ENCODE assay signal across 16 cellular contexts in the genomic region with DNA sequence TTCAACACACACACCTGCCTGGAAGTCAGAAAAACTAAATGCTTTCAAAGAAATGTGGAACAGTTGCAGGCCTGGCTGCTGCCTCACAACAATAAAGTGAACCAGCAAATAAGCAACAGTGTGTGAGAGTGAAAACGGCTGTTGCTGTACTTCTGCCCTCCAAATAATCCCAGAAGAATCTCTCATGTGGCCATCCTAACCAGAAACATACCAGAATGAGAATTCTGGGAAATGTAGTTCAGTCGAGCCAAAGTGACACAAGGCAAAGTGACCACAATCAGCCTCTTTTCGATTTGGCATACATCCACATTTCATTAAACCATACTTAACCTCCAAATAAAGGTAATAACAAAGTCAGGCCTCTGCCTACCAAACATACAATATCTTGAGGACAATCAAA.
A peak's percentile ranks its signal among the peaks of the same experiment; 100 is the strongest.
DNase-seq lines count a peak whose midpoint lies in the region; ATAC-seq and TF ChIP-seq lines count a peak whose summit lies in the region.
"Had no signal": no experiment of that assay in that cellular context is flagged by ENCODE, and none has a peak within 500 bp of the region (broad histone marks: within the 10 kb centered on the region; RNA-seq: fewer than 3 reads in every experiment).

No MANE protein-coding gene starts in this region.

- H3F3A ChIP-seq in smooth muscle cell (ENCODE audit: low read depth): no peaks in the 10 kb centered on the region

- 54% methylated on average over 3 of the region's 3 CpGs for WGBS in right cardiac atrium
- 62% methylated on average over 3 of the region's 3 CpGs for WGBS in smooth muscle cell (ENCODE audit: low lambda C conversion rate)

- peak; percentile 65 for ATAC-seq in Right ventricle myocardium inferior
- no peak for ATAC-seq in right cardiac atrium
- no peak for ATAC-seq in HG02798 (IDR thresholded peaks at IDR 0.05; ENCODE audit: poor library complexity, unreplicated experiment)
- no peak for ATAC-seq in GM18502 (IDR thresholded peaks at IDR 0.05; ENCODE audit: poor library complexity, unreplicated experiment)
- ATAC-seq: activated CD4-positive, alpha-beta T cell treated with anti-CD3 and anti-CD28 coated beads for 36 hours; left lobe of liver; stimulated activated naive B cell treated with anti-CD40 and anti-IgM and Interleukin-4, amounts not matched to agents 10 μg/mL and 1 μg/mL and 100 μg/mL, for 72 hours had no signal

- intact Hi-C loops in Right ventricle myocardium inferior (cut with DNase I): loop anchor here (5.0 to 10.0 kb wide), 3 partner anchors 460 to 877 kb away; no protein-coding TSS in a partner anchor
- intact Hi-C loops in right cardiac atrium (cut with DNase I): loop anchor here (5.0 to 10.0 kb wide), 5 partner anchors 137 to 835 kb away; no protein-coding TSS in a partner anchor

- H3K4me2 ChIP-seq in smooth muscle cell: peak overlapping the region; percentile 40

- H3K4me3 ChIP-seq in right cardiac atrium (ENCODE audit: low read length): no peak overlapping the region
- H3K4me3 ChIP-seq in foreskin fibroblast (ENCODE audit: low read depth in 1 of 2, low read length in 2 of 2): no peak overlapping the region
- H3K4me3 ChIP-seq in smooth muscle cell: no peak overlapping the region
- H3K4me3 ChIP-seq: heart left ventricle, sigmoid colon had no signal

- TF ChIP-seq CTCF in foreskin fibroblast (IDR thresholded peaks at IDR 0.05; ENCODE audit: low read depth, low read length) (no peak), smooth muscle cell (IDR thresholded peaks at IDR 0.05; ENCODE audit: borderline replicate concordance, insufficient read depth, poor library complexity, severe bottlenecking) (no peak)

- H3K4me1 ChIP-seq in right cardiac atrium (ENCODE audit: control insufficient read depth, insufficient read depth, low read length): no peaks in the 10 kb centered on the region
- H3K4me1 ChIP-seq in smooth muscle cell (ENCODE audit: low read depth): no peaks in the 10 kb centered on the region
- H3K4me1 ChIP-seq: sigmoid colon had no signal

- H3K9me3 ChIP-seq in right cardiac atrium (ENCODE audit: control insufficient read depth, low read length) (no peaks in the 10 kb centered on the region), smooth muscle cell (replicated peaks; ENCODE audit: low read depth) (no peaks in the 10 kb centered on the region)
- H3K9me3 ChIP-seq: heart left ventricle, sigmoid colon had no signal

- no peaks in the 10 kb centered on the region for H3K27me3 ChIP-seq in right cardiac atrium (ENCODE audit: control insufficient read depth, insufficient read depth)
- H3K27me3 ChIP-seq in smooth muscle cell (ENCODE audit: low read depth): no peaks in the 10 kb centered on the region
- H3K27me3 ChIP-seq: heart left ventricle, sigmoid colon had no signal

- no peak for DNase-seq in Right ventricle myocardium inferior (ENCODE audit: missing footprints)
- no peak for DNase-seq in right cardiac atrium
- peak; percentile 2 for DNase-seq in SW480 (ENCODE audit: low spot score)
- DNase-seq in foreskin fibroblast: peak; percentile 70 to 84
- no peak for DNase-seq in smooth muscle cell (lab: John Stamatoyannopoulos, UW; ENCODE audit: unreplicated experiment)
- no peak for DNase-seq in NCI-H774 (lab: John Stamatoyannopoulos, UW)
- DNase-seq: activated CD4-positive, alpha-beta T cell treated with anti-CD3 and anti-CD28 coated beads for 36 hours; heart left ventricle; NCI-H524; nephron progenitor cell; RPMI8226; sigmoid colon; stimulated activated naive B cell treated with anti-CD40 and anti-IgM and Interleukin-4, amounts not matched to agents 10 μg/mL and 1 μg/mL and 100 μg/mL, for 72 hours had no signal

- H2AFZ ChIP-seq in smooth muscle cell (ENCODE audit: low read depth): peak overlapping the region; percentile 22

- no peaks in the 10 kb centered on the region for H4K20me1 ChIP-seq in smooth muscle cell (ENCODE audit: low read depth)

- H3K27ac ChIP-seq in right cardiac atrium (ENCODE audit: low read length) (no peak overlapping the region), smooth muscle cell (ENCODE audit: low read depth) (no peak overlapping the region)
- H3K27ac ChIP-seq: heart left ventricle, sigmoid colon had no signal

- H3K36me3 ChIP-seq in smooth muscle cell (ENCODE audit: low read depth): no peaks in the 10 kb centered on the region
- H3K36me3 ChIP-seq: heart left ventricle, sigmoid colon had no signal

- no peaks in the 10 kb centered on the region for H3K79me2 ChIP-seq in smooth muscle cell (ENCODE audit: low read depth)

- H3K9ac ChIP-seq in smooth muscle cell (ENCODE audit: low read depth): no peak overlapping the region

Comparison
In these comparisons a context has a peak if more than half of its experiments do, and no peak if none do; other contexts are left out.
1. DNase-seq: peak in SW480 (single experiment) and foreskin fibroblast (2 of 2); none in Right ventricle myocardium inferior (single experiment), right cardiac atrium (0 of 3), smooth muscle cell (single experiment) and NCI-H774 (single experiment).